ENCODE assay signal across 8 cellular contexts in genomic region chr5:179858586-179859427, GRCh38.
DNase-seq lines count a peak whose midpoint lies in the region; ATAC-seq and TF ChIP-seq lines count a peak whose summit lies in the region.

TSS of gene MRNIP (minus strand) at chr5:179858817. CDS start at chr5:179858796, 21 bp downstream.

- H3K4me1 ChIP-seq in iPS DF 6.9 (ENCODE audit: control insufficient read depth, insufficient read depth, low read length) = no peaks in the 10 kb centered on the region

- H3K4me3 ChIP-seq in brain microvascular endothelial cell (ENCODE audit: low read depth, low read length) (peak within 1 kb of the TSS; percentile 90), iPS DF 6.9 (ENCODE audit: low read length) (peak within 1 kb of the TSS; percentile 73), skeletal muscle cell (ENCODE audit: low read depth, low read length) (peak within 1 kb of the TSS; percentile 65)

- ATAC-seq in GM18511 (IDR thresholded peaks at IDR 0.05; ENCODE audit: unreplicated experiment) (peak; percentile 94), HG03039 (IDR thresholded peaks at IDR 0.05; ENCODE audit: unreplicated experiment) (peak; percentile 97)

- TF ChIP-seq CTCF in 22Rv1 (IDR thresholded peaks at IDR 0.05) = no peak
- peak; percentile 21 for TF ChIP-seq CTCF in brain microvascular endothelial cell (IDR thresholded peaks at IDR 0.05; ENCODE audit: low read depth, low read length, missing control alignments)

- H3K27ac ChIP-seq in 22Rv1 (peak within 1 kb of the TSS; percentile 70), brain microvascular endothelial cell (peak within 1 kb of the TSS; percentile 51), iPS DF 6.9 (ENCODE audit: low read length) (no peak within 1 kb of the TSS)

- DNase-seq in NCI-H2107 (lab: John Stamatoyannopoulos, UW) = peak; percentile 70
- DNase-seq in UCSD-AML1 (lab: John Stamatoyannopoulos, UW; ENCODE audit: unreplicated experiment) = peak; percentile 97
- peak; percentile 89 for DNase-seq in brain microvascular endothelial cell
- peak; percentile 87 for DNase-seq in iPS DF 6.9 (ENCODE audit: low read depth, low spot score)
- DNase-seq in skeletal muscle cell (ENCODE audit: low read depth) = peak; percentile 80

- in situ Hi-C loops in brain microvascular endothelial cell (cut with HindIII; ENCODE audit: low pct_ligation_motif_present, low sequenced_read_pairs) = no loop called here

- no peaks in the 10 kb centered on the region for H3K9me3 ChIP-seq in iPS DF 6.9 (ENCODE audit: control insufficient read depth, insufficient read depth, low read length)

- H3K27me3 ChIP-seq in brain microvascular endothelial cell (replicated peaks) (no peaks in the 10 kb centered on the region), iPS DF 6.9 (ENCODE audit: control insufficient read depth, insufficient read depth, low read length) (no peaks in the 10 kb centered on the region)

- no CpG with 5 or more reads among the region's 90 CpGs for WGBS in iPS DF 6.9 (ENCODE audit: insufficient coverage, insufficient read length)

- peaks cover 16% of the 10 kb centered on the region for H3K36me3 ChIP-seq in brain microvascular endothelial cell (replicated peaks)
- H3K36me3 ChIP-seq in iPS DF 6.9 (ENCODE audit: control insufficient read depth, insufficient read depth, low read length) = peaks cover 9% of the 10 kb centered on the region
